ENCODE assay signal across 1 cellular context in genomic region chr11:115927823-115928329, GRCh38.
TF ChIP-seq lines count a peak whose summit lies in the region.

No MANE protein-coding gene starts in this region.

TF ChIP-seq in GM12878, 131 proteins besides CTCF, POLR2A, EP300 and RAD21 (continued from another document and continues in another):
- no peak for TF ChIP-seq E2F8 (IDR thresholded peaks at IDR 0.05; ENCODE audit: low read depth, partially characterized antibody)
- TF ChIP-seq EGR1 (IDR thresholded peaks at IDR 0.05; ENCODE audit: borderline replicate concordance in 1 of 2, low read depth in 2 of 2, low read length in 2 of 2), result no peak
- no peak for TF ChIP-seq RFX5 (IDR thresholded peaks at IDR 0.05; ENCODE audit: low read depth, low read length)
- 0 out of 2 replicates have a peak, but pooled peaks have one; percentile 39 for TF ChIP-seq EED (IDR thresholded peaks at IDR 0.05; ENCODE audit: low read depth)
- 0 out of 2 replicates have a peak, but pooled peaks have one; percentile 19 for TF ChIP-seq YY1 (IDR thresholded peaks at IDR 0.05; ENCODE audit: low read depth, low read length)
- no peak for TF ChIP-seq IRF3 (IDR thresholded peaks at IDR 0.05)
- TF ChIP-seq SIX5 (IDR thresholded peaks at IDR 0.05; ENCODE audit: low read depth, low read length, severe bottlenecking), result no peak
- TF ChIP-seq ZNF207 (IDR thresholded peaks at IDR 0.05; ENCODE audit: borderline replicate concordance), result no peak
- no peak for TF ChIP-seq SMARCA5 (IDR thresholded peaks at IDR 0.05)
- TF ChIP-seq SP1 (IDR thresholded peaks at IDR 0.05; ENCODE audit: low read depth, low read length), result no peak
- no peak for TF ChIP-seq FOXM1 (IDR thresholded peaks at IDR 0.05; ENCODE audit: low read depth, low read length)
- no peak for TF ChIP-seq NRF1 (conservative IDR thresholded peaks at IDR 0.05; ENCODE audit: low read depth, low read length)
- TF ChIP-seq JUNB (IDR thresholded peaks at IDR 0.05), result no peak
- peak; percentile 35; the same call in 1 of the 2 replicates for TF ChIP-seq MLLT1 (IDR thresholded peaks at IDR 0.05)
- TF ChIP-seq ASH2L (IDR thresholded peaks at IDR 0.05; ENCODE audit: borderline replicate concordance, low read depth), result no peak
- TF ChIP-seq TAF1 (IDR thresholded peaks at IDR 0.05; ENCODE audit: borderline replicate concordance, low read depth, low read length), result no peak
- TF ChIP-seq CBX5 (IDR thresholded peaks at IDR 0.05; ENCODE audit: low read depth), result no peak
- TF ChIP-seq SUZ12 (IDR thresholded peaks at IDR 0.05; ENCODE audit: unreplicated experiment), result no peak
- no peak for TF ChIP-seq FOXK2 (IDR thresholded peaks at IDR 0.05)
- peak; percentile 29 to 76; a peak in 2 of 4 replicates for TF ChIP-seq BHLHE40 (IDR thresholded peaks at IDR 0.05; ENCODE audit: borderline replicate concordance in 1 of 2, low read depth in 2 of 2, low read length in 1 of 2)
- TF ChIP-seq HCFC1 (IDR thresholded peaks at IDR 0.05; ENCODE audit: low read length), result no peak
- TF ChIP-seq USF2 (IDR thresholded peaks at IDR 0.05; ENCODE audit: borderline replicate concordance, low read depth, low read length), result peak; percentile 26; the same call in 1 of the 2 replicates
- no peak for TF ChIP-seq CHD2 (IDR thresholded peaks at IDR 0.05; ENCODE audit: borderline replicate concordance, low read depth, low read length)
- TF ChIP-seq ETV6 (conservative IDR thresholded peaks at IDR 0.05 in 1 of 2, IDR thresholded peaks at IDR 0.05 in 1 of 2; ENCODE audit: borderline replicate concordance in 1 of 2, low read depth in 1 of 2), result 0 out of 4 replicates have a peak, but pooled peaks of 1 of the 2 experiments have one; percentile 32
- no peak for TF ChIP-seq MYB (IDR thresholded peaks at IDR 0.05; ENCODE audit: borderline replicate concordance, low read depth, low read length)
- TF ChIP-seq ZBED1 (IDR thresholded peaks at IDR 0.05; ENCODE audit: borderline replicate concordance), result 0 out of 2 replicates have a peak, but pooled peaks have one; percentile 15
- no peak for TF ChIP-seq USF1 (IDR thresholded peaks at IDR 0.05; ENCODE audit: borderline replicate concordance, extremely low read length, insufficient read depth, low read depth, low read length)
- TF ChIP-seq PKNOX1 (IDR thresholded peaks at IDR 0.05), result peak; percentile 87
- 0 out of 2 replicates have a peak, but pooled peaks have one; percentile 10 for TF ChIP-seq ZNF24 (IDR thresholded peaks at IDR 0.05)
- no peak for TF ChIP-seq ZSCAN29 (IDR thresholded peaks at IDR 0.05)
- no peak for TF ChIP-seq CEBPZ (IDR thresholded peaks at IDR 0.05; ENCODE audit: low read depth, low read length)
- no peak for TF ChIP-seq ZNF217 (IDR thresholded peaks at IDR 0.05)
- no peak for TF ChIP-seq CHD4 (IDR thresholded peaks at IDR 0.05)
- no peak for TF ChIP-seq RCOR1 (conservative IDR thresholded peaks at IDR 0.05; ENCODE audit: low read depth, low read length)
- no peak for TF ChIP-seq YBX1 (IDR thresholded peaks at IDR 0.05)
- peak; percentile 59; the same call in 1 of the 2 replicates for TF ChIP-seq MXI1 (IDR thresholded peaks at IDR 0.05; ENCODE audit: low read depth, low read length)
- no peak for TF ChIP-seq CREB1 (IDR thresholded peaks at IDR 0.05; ENCODE audit: low read depth)
- TF ChIP-seq ZNF592 (IDR thresholded peaks at IDR 0.05), result no peak; the same call in 1 of the 2 replicates
- TF ChIP-seq ZBTB4 (CRISPR knock-in tag; IDR thresholded peaks at IDR 0.05), result no peak
- no peak for TF ChIP-seq TARDBP (IDR thresholded peaks at IDR 0.05; ENCODE audit: borderline replicate concordance)
